Comparison of ENCODE assay signal across 16 cellular contexts in the genomic region with DNA sequence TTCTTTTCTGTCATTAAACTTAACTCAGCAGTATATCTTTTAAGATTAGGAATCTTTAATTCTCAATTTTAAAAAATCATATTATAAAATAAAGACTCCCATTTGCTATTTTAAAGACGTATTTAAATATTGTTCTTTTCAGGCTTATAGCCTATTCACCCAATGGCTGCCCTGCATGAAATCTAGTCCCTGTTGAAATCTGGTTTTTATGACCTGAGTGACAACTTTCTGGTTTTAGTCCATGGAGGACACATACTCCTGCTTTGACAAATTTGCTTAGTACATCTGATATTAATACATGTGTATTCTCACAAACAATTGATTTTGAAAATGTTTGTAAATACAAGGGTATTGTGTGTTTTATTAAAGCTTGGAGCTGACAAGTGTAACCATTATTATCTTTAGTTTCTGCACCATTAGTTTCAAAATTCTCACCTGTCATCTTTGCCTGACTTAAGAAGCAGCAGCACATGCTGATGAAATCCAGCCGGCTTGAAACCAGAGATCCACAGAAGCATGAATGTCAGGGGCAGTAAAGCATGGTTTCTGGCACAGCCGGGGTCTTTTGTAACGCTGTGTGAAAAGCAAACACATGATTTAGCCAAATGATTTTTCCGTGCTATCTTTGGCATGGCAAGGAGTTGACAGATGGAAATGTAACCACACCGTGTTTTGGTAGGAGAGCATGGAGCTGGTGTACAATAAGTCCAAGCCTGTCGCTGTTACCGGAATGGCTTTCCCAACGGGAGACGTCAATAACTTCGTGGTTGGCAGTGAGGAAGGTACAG.
DNase-seq lines count a peak whose midpoint lies in the region; ATAC-seq and TF ChIP-seq lines count a peak whose summit lies in the region.
"Had no signal": no experiment of that assay in that cellular context is flagged by ENCODE, and none has a peak within 500 bp of the region (broad histone marks: within the 10 kb centered on the region; RNA-seq: fewer than 3 reads in every experiment).

No MANE protein-coding gene starts in this region.

- H3K4me3 ChIP-seq in prostate gland (no peak overlapping the region), HAP-1 (no peak overlapping the region)
- H3K4me3 ChIP-seq: cardiac muscle cell had no signal

- H3K4me1 Mint-ChIP-seq in H9 (peaks cover under 1 to 4% of the 10 kb centered on the region in 2 experiments; a peak in 3 of 4 replicates), T-cell (no peaks in the 10 kb centered on the region)
- H3K4me1 Mint-ChIP-seq: activated naive CD8-positive, alpha-beta T cell treated with anti-CD3 and anti-CD28 coated beads, Interleukin-2, amount 50 U/mL, for 24 hours had no signal

- H2BK15ac ChIP-seq in H9 (ENCODE audit: low read depth, low read length): no peak overlapping the region

- no peak overlapping the region for H3K18ac ChIP-seq in H9 (ENCODE audit: insufficient read length, low read depth, low read length)

- H3K79me1 ChIP-seq in H9 (ENCODE audit: insufficient read depth, low read depth, low read length, poor library complexity, severe bottlenecking): no peaks in the 10 kb centered on the region

- intact Hi-C loops in prostate gland (cut with DNase I): no loop called here

- no peaks in the 10 kb centered on the region for H3K36me3 Mint-ChIP-seq in H9 (ENCODE audit: insufficient read depth in 1 of 3, low read depth in 3 of 3)
- no peaks in the 10 kb centered on the region for H3K36me3 Mint-ChIP-seq in T-cell

- H3K4me3 Mint-ChIP-seq in H9: no peak overlapping the region
- H3K4me3 Mint-ChIP-seq in T-cell: no peak overlapping the region
- H3K4me3 Mint-ChIP-seq: activated naive CD8-positive, alpha-beta T cell treated with anti-CD3 and anti-CD28 coated beads, Interleukin-2, amount 50 U/mL, for 24 hours had no signal

- no peaks in the 10 kb centered on the region for H3K23me2 ChIP-seq in H9 (ENCODE audit: insufficient read length, low read depth, low read length, poor library complexity, severe bottlenecking)

- H2BK120ac ChIP-seq in H9 (ENCODE audit: low read depth, low read length, poor library complexity, severe bottlenecking): no peak overlapping the region

- WGBS in H9 (ENCODE audit: extremely low coverage, insufficient read length, low lambda C conversion rate): no CpG with 5 or more reads among the region's 11 CpGs
- WGBS in prostate gland: 31% methylated on average over 11 of the region's 11 CpGs

- CTCF ChIA-PET in T-cell (lab: Charles Lee): interaction anchor here in 1 of 2 donors (0.6 kb wide), 1 partner anchor 87 kb away, joined by 6 read pairs; no protein-coding TSS in a partner anchor

- no peak overlapping the region for H2AFZ ChIP-seq in H9 (ENCODE audit: low read length)

- peak overlapping the region; percentile 64 for H4K8ac ChIP-seq in H9 (replicated peaks; ENCODE audit: insufficient read length, low read depth, low read length)

- no peak overlapping the region for H3T11ph ChIP-seq in H9 (ENCODE audit: low read length)

- no peaks in the 10 kb centered on the region for H4K20me1 ChIP-seq in H9 (ENCODE audit: control insufficient read depth, insufficient read depth, insufficient read length)

- TF ChIP-seq CTCF in H9 (conservative IDR thresholded peaks at IDR 0.05): no peak
- TF ChIP-seq CTCF in prostate gland (IDR thresholded peaks at IDR 0.05): no peak

- H3K36me3 ChIP-seq in prostate gland: no peaks in the 10 kb centered on the region
- H3K36me3 ChIP-seq in HAP-1 (replicated peaks): no peaks in the 10 kb centered on the region
- H3K36me3 ChIP-seq: neutrophil had no signal

- no peak overlapping the region for H3K4ac ChIP-seq in H9 (ENCODE audit: low read depth, low read length)

- no peak overlapping the region for H3K23ac ChIP-seq in H9 (ENCODE audit: insufficient read length, low read depth, low read length)

- H3K27me3 Mint-ChIP-seq in H9 (ENCODE audit: low read depth) (no peaks in the 10 kb centered on the region), T-cell (peaks cover 4 to 17% of the 10 kb centered on the region in 2 donors)

- H4K5ac ChIP-seq in H9 (ENCODE audit: insufficient read length, low read depth, low read length): no peak overlapping the region

- H3K9me3 ChIP-seq in H9 (ENCODE audit: control insufficient read depth, low read depth, low read length) (no peaks in the 10 kb centered on the region), prostate gland (no peaks in the 10 kb centered on the region), HAP-1 (no peaks in the 10 kb centered on the region)
- H3K9me3 ChIP-seq: neutrophil had no signal

- H3K27ac Mint-ChIP-seq in H9 (no peak overlapping the region), T-cell (no peak overlapping the region)
- H3K27ac Mint-ChIP-seq: activated naive CD8-positive, alpha-beta T cell treated with anti-CD3 and anti-CD28 coated beads, Interleukin-2, amount 50 U/mL, for 24 hours had no signal

- no peaks in the 10 kb centered on the region for H3K4me1 ChIP-seq in H9 (ENCODE audit: insufficient read depth, low read length)
- no peaks in the 10 kb centered on the region for H3K4me1 ChIP-seq in prostate gland (replicated peaks)
- H3K4me1 ChIP-seq in HAP-1: 0 out of 2 replicates have a peak, but pooled peaks cover 2% of the 10 kb centered on the region

- H2BK5ac ChIP-seq in H9 (ENCODE audit: insufficient read length, low read length): no peak overlapping the region

- H3K9me3 Mint-ChIP-seq in H9 (no peaks in the 10 kb centered on the region), T-cell (no peaks in the 10 kb centered on the region)
- H3K9me3 Mint-ChIP-seq: activated naive CD8-positive, alpha-beta T cell treated with anti-CD3 and anti-CD28 coated beads, Interleukin-2, amount 50 U/mL, for 24 hours had no signal

- no peak for TF ChIP-seq POLR2A in prostate gland (IDR thresholded peaks at IDR 0.05)

- H3K27me3 ChIP-seq in H9 (ENCODE audit: insufficient read depth, low read length): no peaks in the 10 kb centered on the region
- H3K27me3 ChIP-seq in prostate gland (replicated peaks; ENCODE audit: insufficient read depth): no peaks in the 10 kb centered on the region
- no peaks in the 10 kb centered on the region for H3K27me3 ChIP-seq in HAP-1 (ENCODE audit: low read depth)
- H3K27me3 ChIP-seq: cardiac muscle cell, neutrophil had no signal

- DNase-seq in H9: no peak
- peak; percentile 92 to 99 for DNase-seq in NCI-H2081 (lab: John Stamatoyannopoulos, UW)
- peak; percentile 17 to 29 for DNase-seq in SHP77 (lab: John Stamatoyannopoulos, UW)
- DNase-seq in prostate gland (ENCODE audit: low spot score): peak; percentile 4
- DNase-seq in HAP-1 (ENCODE audit: low spot score in 2 of 2): no peak
- no peak for DNase-seq in HK-2 (ENCODE audit: unreplicated experiment)
- DNase-seq in T-cell: no peak
- DNase-seq: activated CD4-positive, alpha-beta T cell treated with anti-CD3 and anti-CD28 coated beads, Interleukin-2, amount 50 U/mL, for 1 hour; activated naive CD8-positive, alpha-beta T cell treated with anti-CD3 and anti-CD28 coated beads, Interleukin-2, amount 50 U/mL, for 24 hours; activated T-cell treated with anti-CD3 and anti-CD28 coated beads, Interleukin-2, amount 50 U/mL, for 1 hour; stimulated activated naive CD8-positive, alpha-beta T cell treated with anti-CD3 and anti-CD28 coated beads, Interleukin-15, Interleukin-2, amounts not matched to agents 100 U/mL and 50 U/mL, for 24 hours; T-helper 9 cell had no signal

- H4K91ac ChIP-seq in H9 (ENCODE audit: insufficient read length, low read depth, low read length): no peak overlapping the region

- in situ Hi-C loops in HAP-1 (cut with MboI; ENCODE audit: low sequenced_read_pairs): no loop called here

- no peak overlapping the region for H2BK12ac ChIP-seq in H9 (ENCODE audit: insufficient read length, low read depth, low read length)

- no peaks in the 10 kb centered on the region for H3K79me2 ChIP-seq in H9 (ENCODE audit: insufficient read depth, low read length)

- no peak overlapping the region for H3K14ac ChIP-seq in H9 (ENCODE audit: insufficient read depth, low read length)

- no peak overlapping the region for H2BK20ac ChIP-seq in H9 (ENCODE audit: low read depth, low read length, poor library complexity, severe bottlenecking)

- H3K56ac ChIP-seq in H9 (ENCODE audit: insufficient read length, low read depth, low read length): no peak overlapping the region

- H2AK5ac ChIP-seq in H9 (ENCODE audit: insufficient read length, low read length): no peak overlapping the region

- no peak overlapping the region for H3K9ac ChIP-seq in H9 (ENCODE audit: extremely low read depth, insufficient read length, low read length)

- no peak overlapping the region for H3K4me2 ChIP-seq in H9 (ENCODE audit: insufficient read depth, insufficient read length, low read length)

- ATAC-seq in HG03460 (IDR thresholded peaks at IDR 0.05; ENCODE audit: unreplicated experiment) (no peak), T-cell (replicated peaks in 1 of 4) (no peak)
- ATAC-seq: activated naive CD8-positive, alpha-beta T cell treated with anti-CD3 and anti-CD28 coated beads, Interleukin-2, amount 50 U/mL, for 24 hours; Right ventricle myocardium inferior; stimulated activated naive CD8-positive, alpha-beta T cell treated with anti-CD3 and anti-CD28 coated beads, Interleukin-15, Interleukin-2, amounts not matched to agents 100 U/mL and 50 U/mL, for 24 hours had no signal

- H3K27ac ChIP-seq in H9 (ENCODE audit: insufficient read length, low read depth, low read length) (no peak overlapping the region), prostate gland (no peak overlapping the region)
- H3K27ac ChIP-seq: cardiac muscle cell, neutrophil had no signal

- POLR2A ChIA-PET in T-cell (lab: Charles Lee): no interaction called here

Comparison
In these comparisons a context has a peak if more than half of its experiments do, and no peak if none do; other contexts are left out.
1. DNase-seq: peak in NCI-H2081 (2 of 2), SHP77 (2 of 2) and prostate gland (single experiment); none in H9 (single experiment), HAP-1 (0 of 2), HK-2 (single experiment) and T-cell (0 of 34).